Comparison of ENCODE assay signal across 8 cellular contexts in the genomic region with DNA sequence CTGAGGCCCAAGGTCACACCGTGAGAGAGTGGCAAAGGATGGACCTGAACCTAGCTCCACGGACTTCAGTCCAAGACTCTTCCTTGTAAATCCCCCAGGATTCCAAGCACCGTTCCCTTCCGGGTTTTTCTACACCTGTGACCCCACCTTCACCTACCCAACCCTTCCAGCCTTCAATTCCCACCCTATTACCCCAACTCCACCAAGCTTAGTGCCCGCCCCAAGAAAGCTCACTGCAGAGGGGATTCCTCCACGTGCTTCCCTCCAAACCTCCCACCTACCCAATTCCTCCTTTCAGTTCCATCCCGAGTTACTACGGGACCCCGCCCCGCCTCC. TPM values are rescaled to one million over a fixed set of nuclear protein-coding genes. Genes with fewer than 3 reads are reported as not detected.
DNase-seq lines count a peak whose midpoint lies in the region; ATAC-seq and TF ChIP-seq lines count a peak whose summit lies in the region.

No MANE protein-coding gene starts in this region.

- peak; percentile 15 for DNase-seq in DMS53 treated with DMSO at 0.1 percent for 48 hours (lab: John Stamatoyannopoulos, UW; ENCODE audit: unreplicated experiment)
- DNase-seq in SK-N-DZ (ENCODE audit: low spot score): peak; percentile 47
- no peak for DNase-seq in fibroblast of lung (ENCODE audit: low read depth in 2 of 2)
- DNase-seq in ovary: no peak
- no peak for DNase-seq in stimulated activated CD4-positive, alpha-beta T cell treated with anti-CD3 and anti-CD28 coated beads, Interleukin-1b, Interleukin-23, amount 100 ng/mL, for 48 hours
- DNase-seq in GM19238 (ENCODE audit: insufficient read length, low spot score): no peak

- intact Hi-C loops in ovary (cut with DNase I): no loop called here

- TF ChIP-seq CTCF in fibroblast of lung (conservative IDR thresholded peaks at IDR 0.05 in 1 of 2, IDR thresholded peaks at IDR 0.05 in 1 of 2; ENCODE audit: low read depth in 1 of 2, low read length in 2 of 2) (no peak), ovary (IDR thresholded peaks at IDR 0.05) (no peak)

- 0 to 1% (median 0%) methylated on average over 10 of the region's 10 CpGs for WGBS in ovary, 3 donors

- H3K36me3 ChIP-seq in fibroblast of lung (ENCODE audit: control insufficient read depth, insufficient read depth, low read length): peaks cover 13% of the 10 kb centered on the region
- no peaks in the 10 kb centered on the region for H3K36me3 ChIP-seq in ovary

- H3K4me1 ChIP-seq in fibroblast of lung (ENCODE audit: control insufficient read depth, extremely low read depth, insufficient read depth, low read length): peaks cover 5% of the 10 kb centered on the region
- H3K4me1 ChIP-seq in ovary (ENCODE audit: insufficient read depth): peaks cover 7% of the 10 kb centered on the region

- no peak for TF ChIP-seq EP300 in ovary (IDR thresholded peaks at IDR 0.05)

- H3K4me3 ChIP-seq in fibroblast of lung (replicated peaks in 1 of 4; ENCODE audit: control extremely low read depth in 1 of 4, insufficient read depth in 1 of 4, low read depth in 3 of 4, low read length in 4 of 4) (peak overlapping the region; percentile 58 to 98 (median 91)), ovary (peak overlapping the region; percentile 81)

- no peak for TF ChIP-seq POLR2A in ovary (IDR thresholded peaks at IDR 0.05)

- H3K9ac ChIP-seq in fibroblast of lung (ENCODE audit: insufficient read depth, low read length): peak overlapping the region; percentile 87

- H2AFZ ChIP-seq in fibroblast of lung (ENCODE audit: low read length): peak overlapping the region; percentile 12

- H3K27me3 ChIP-seq in fibroblast of lung (ENCODE audit: control insufficient read depth, insufficient read depth, low read length) (no peaks in the 10 kb centered on the region), ovary (no peaks in the 10 kb centered on the region)

- peaks cover 2% of the 10 kb centered on the region for H4K20me1 ChIP-seq in fibroblast of lung (ENCODE audit: control insufficient read depth, extremely low read depth, insufficient read depth, low read length)

- no peaks in the 10 kb centered on the region for H3K9me3 ChIP-seq in fibroblast of lung (ENCODE audit: control insufficient read depth, insufficient read depth, low read depth, low read length)
- no peaks in the 10 kb centered on the region for H3K9me3 ChIP-seq in ovary

- H3K27ac ChIP-seq in fibroblast of lung (ENCODE audit: insufficient read depth, low read length): peak overlapping the region; percentile 68
- peak overlapping the region; percentile 16 to 50 for H3K27ac ChIP-seq in ovary

- peak; percentile 3 for ATAC-seq in HG02981 (IDR thresholded peaks at IDR 0.05; ENCODE audit: unreplicated experiment)
- no peak for ATAC-seq in GM21619 (IDR thresholded peaks at IDR 0.05; ENCODE audit: unreplicated experiment)

- H3K4me2 ChIP-seq in fibroblast of lung (ENCODE audit: extremely low read depth, insufficient read depth, low read length): peak overlapping the region; percentile 98

- H3K79me2 ChIP-seq in fibroblast of lung (ENCODE audit: control insufficient read depth, insufficient read depth, low read length): peaks cover 38% of the 10 kb centered on the region

RNA-seq across cellular contexts. Expression of a gene that starts 0.5 kb away (rescaled TPM):
- polyA plus RNA-seq in SK-N-DZ (2014; cell fraction: cytosol; rRNA removed): 113 and 122 TPM in 2 replicates
- 400 and 461 TPM in 2 replicates for polyA plus RNA-seq in SK-N-DZ (2014; cell fraction: nucleus; rRNA removed)
- 47.3 and 65.9 TPM in 2 replicates for total RNA-seq in fibroblast of lung
- polyA plus RNA-seq in fibroblast of lung: 18.6 and 21.6 TPM in 2 replicates
- polyA plus RNA-seq in fibroblast of lung (2012): 31.6 and 34.8 TPM in 2 replicates
- 48.8 and 65.7 TPM in 2 replicates for polyA minus RNA-seq in fibroblast of lung (ENCODE audit: low replicate concordance)
- 10 to 100 TPM; 31.5 to 54.6 (median 44.6) TPM for total RNA-seq in ovary
- 10 to 100 TPM; 30.1 to 31.1 TPM for polyA plus RNA-seq in ovary

RNA-seq across cellular contexts. Expression of a gene that starts 2.0 kb away (rescaled TPM):
- polyA plus RNA-seq in SK-N-DZ (2014; cell fraction: cytosol; rRNA removed): 7.9 and 8.5 TPM in 2 replicates
- polyA plus RNA-seq in SK-N-DZ (2014; cell fraction: nucleus; rRNA removed): 7.2 and 9.5 TPM in 2 replicates
- total RNA-seq in fibroblast of lung (2.8 and 3.6 TPM in 2 replicates), ovary (1 to 10 TPM in 6 of 7 donors, under 1 TPM in 1; 0.80 to 3.3 (median 2.2) TPM)
- polyA plus RNA-seq in fibroblast of lung (1.1 and 1.5 TPM in 2 replicates), ovary (1 to 10 TPM; 1.2 to 2.1 TPM)
- polyA plus RNA-seq in fibroblast of lung (2012): 2.6 and 3.0 TPM in 2 replicates
- polyA minus RNA-seq in fibroblast of lung (ENCODE audit: low replicate concordance): 2.7 and 3.3 TPM in 2 replicates

RNA-seq across cellular contexts. Expression of a gene that starts 13.4 kb away (rescaled TPM):
- 7.0 and 8.6 TPM in 2 replicates for polyA plus RNA-seq in SK-N-DZ (2014; cell fraction: cytosol; rRNA removed)
- polyA plus RNA-seq in SK-N-DZ (2014; cell fraction: nucleus; rRNA removed): 9.4 and 10.3 TPM in 2 replicates
- total RNA-seq in fibroblast of lung (71.9 and 93.5 TPM in 2 replicates), ovary (10 to 100 TPM; 20.2 to 47.9 (median 32.3) TPM)
- polyA plus RNA-seq in fibroblast of lung (40.4 and 46.3 TPM in 2 replicates), ovary (10 to 100 TPM; 33.0 to 42.0 TPM)
- polyA plus RNA-seq in fibroblast of lung (2012): 88.1 and 96.7 TPM in 2 replicates
- 56.0 and 75.1 TPM in 2 replicates for polyA minus RNA-seq in fibroblast of lung (ENCODE audit: low replicate concordance)

RNA-seq across cellular contexts. Expression of a gene that starts 17.0 kb away (rescaled TPM):
- polyA plus RNA-seq in SK-N-DZ (2014; cell fraction: cytosol; rRNA removed): not detected in 2 replicates
- polyA plus RNA-seq in SK-N-DZ (2014; cell fraction: nucleus; rRNA removed): not detected in 2 replicates
- not detected in 2 replicates for total RNA-seq in fibroblast of lung
- polyA plus RNA-seq in fibroblast of lung: not detected in 2 replicates
- not detected in 2 replicates for polyA plus RNA-seq in fibroblast of lung (2012)
- not detected in 2 replicates for polyA minus RNA-seq in fibroblast of lung (ENCODE audit: low replicate concordance)
- total RNA-seq in ovary: under 1 TPM in 4 of 7 donors, not detected in 3; 0.33 to 0.56 (median 0.40) TPM
- polyA plus RNA-seq in ovary: not detected

RNA-seq across cellular contexts. Expression of a gene that starts 34.3 kb away (rescaled TPM):
- 4.4 and 6.1 TPM in 2 replicates for polyA plus RNA-seq in SK-N-DZ (2014; cell fraction: cytosol; rRNA removed)
- polyA plus RNA-seq in SK-N-DZ (2014; cell fraction: nucleus; rRNA removed): 86.1 and 87.6 TPM in 2 replicates
- total RNA-seq in fibroblast of lung: 0.26 and 0.33 TPM in 2 replicates
- polyA plus RNA-seq in fibroblast of lung: 0.05 and 0.17 TPM in 2 replicates
- polyA plus RNA-seq in fibroblast of lung (2012): 0.27 and 0.33 TPM in 2 replicates
- polyA minus RNA-seq in fibroblast of lung (ENCODE audit: low replicate concordance): not detected in 2 replicates
- total RNA-seq in ovary: 1 to 10 TPM in 4 of 7 donors, under 1 TPM in 3; 0.25 to 1.8 (median 1.3) TPM
- under 1 TPM; 0.67 to 0.72 TPM for polyA plus RNA-seq in ovary

Comparison
In these comparisons a context has a peak if more than half of its experiments do, and no peak if none do; other contexts are left out.
1. DNase-seq: peak in DMS53 treated with DMSO at 0.1 percent for 48 hours (single experiment) and SK-N-DZ (single experiment); none in fibroblast of lung (0 of 2), ovary (0 of 5), stimulated activated CD4-positive, alpha-beta T cell treated with anti-CD3 and anti-CD28 coated beads, Interleukin-1b, Interleukin-23, amount 100 ng/mL, for 48 hours (single experiment) and GM19238 (single experiment).